In the genomic region with DNA sequence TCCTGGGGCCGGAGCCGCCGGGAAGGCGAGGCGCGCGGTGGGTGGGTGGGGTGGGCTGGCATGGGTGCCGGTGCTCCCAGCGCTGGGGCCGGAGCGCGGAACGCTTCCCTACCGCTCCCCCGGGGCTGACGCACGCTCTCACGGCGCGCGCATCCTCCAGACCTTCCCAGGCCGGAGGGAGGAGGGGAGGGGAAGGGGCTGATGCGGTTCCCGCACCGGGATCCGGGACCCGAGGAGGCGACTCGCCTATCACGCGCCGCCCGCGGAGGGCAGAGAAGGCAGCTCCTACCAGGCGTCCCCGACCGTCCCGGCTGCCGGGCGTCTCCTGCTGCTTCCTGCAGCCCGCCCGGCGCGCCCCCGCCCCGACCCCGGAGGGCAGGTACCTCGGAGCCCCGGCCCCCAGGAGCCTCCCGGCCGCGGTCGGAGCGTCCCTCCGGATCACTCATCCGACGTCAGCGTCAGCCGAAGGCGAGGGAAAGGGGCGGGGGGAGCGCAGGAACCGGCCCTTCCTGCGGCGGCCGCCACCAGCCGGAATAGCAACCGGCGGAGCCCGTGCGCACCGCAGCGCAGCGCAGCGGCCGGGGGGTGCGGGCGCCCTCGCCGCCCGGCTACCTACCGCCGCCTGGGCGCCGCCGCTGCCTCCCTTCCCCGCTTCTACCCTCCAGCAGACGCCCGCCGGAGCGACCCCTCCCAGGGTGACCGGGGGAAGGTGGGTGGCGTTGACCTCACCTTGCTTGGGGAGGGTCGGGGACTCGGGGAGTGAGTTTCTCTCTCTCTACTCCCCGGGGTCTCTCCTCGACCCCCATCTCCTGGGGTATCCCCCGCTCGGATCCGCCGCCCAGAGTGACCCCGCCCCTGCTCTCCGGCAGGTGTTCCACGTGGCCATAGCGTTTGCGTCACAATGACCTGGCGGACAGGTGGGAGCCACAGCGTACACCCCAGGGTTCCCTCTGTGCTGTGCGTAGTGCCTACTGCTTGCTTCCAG, we compare ENCODE assay signal across 1 cellular context.
A peak's percentile ranks its signal among the peaks of the same experiment; 100 is the strongest.
TF ChIP-seq lines count a peak whose summit lies in the region.

A gene (minus strand): TSS at position 457 of the 985 bp plus-strand sequence. CDS start 26,241 bp downstream, outside the sequence.

TF ChIP-seq in K562, 482 proteins besides CTCF, POLR2A, EP300 and RAD21 (continued from another document and continues in another):
- TF ChIP-seq, protein P1, sequence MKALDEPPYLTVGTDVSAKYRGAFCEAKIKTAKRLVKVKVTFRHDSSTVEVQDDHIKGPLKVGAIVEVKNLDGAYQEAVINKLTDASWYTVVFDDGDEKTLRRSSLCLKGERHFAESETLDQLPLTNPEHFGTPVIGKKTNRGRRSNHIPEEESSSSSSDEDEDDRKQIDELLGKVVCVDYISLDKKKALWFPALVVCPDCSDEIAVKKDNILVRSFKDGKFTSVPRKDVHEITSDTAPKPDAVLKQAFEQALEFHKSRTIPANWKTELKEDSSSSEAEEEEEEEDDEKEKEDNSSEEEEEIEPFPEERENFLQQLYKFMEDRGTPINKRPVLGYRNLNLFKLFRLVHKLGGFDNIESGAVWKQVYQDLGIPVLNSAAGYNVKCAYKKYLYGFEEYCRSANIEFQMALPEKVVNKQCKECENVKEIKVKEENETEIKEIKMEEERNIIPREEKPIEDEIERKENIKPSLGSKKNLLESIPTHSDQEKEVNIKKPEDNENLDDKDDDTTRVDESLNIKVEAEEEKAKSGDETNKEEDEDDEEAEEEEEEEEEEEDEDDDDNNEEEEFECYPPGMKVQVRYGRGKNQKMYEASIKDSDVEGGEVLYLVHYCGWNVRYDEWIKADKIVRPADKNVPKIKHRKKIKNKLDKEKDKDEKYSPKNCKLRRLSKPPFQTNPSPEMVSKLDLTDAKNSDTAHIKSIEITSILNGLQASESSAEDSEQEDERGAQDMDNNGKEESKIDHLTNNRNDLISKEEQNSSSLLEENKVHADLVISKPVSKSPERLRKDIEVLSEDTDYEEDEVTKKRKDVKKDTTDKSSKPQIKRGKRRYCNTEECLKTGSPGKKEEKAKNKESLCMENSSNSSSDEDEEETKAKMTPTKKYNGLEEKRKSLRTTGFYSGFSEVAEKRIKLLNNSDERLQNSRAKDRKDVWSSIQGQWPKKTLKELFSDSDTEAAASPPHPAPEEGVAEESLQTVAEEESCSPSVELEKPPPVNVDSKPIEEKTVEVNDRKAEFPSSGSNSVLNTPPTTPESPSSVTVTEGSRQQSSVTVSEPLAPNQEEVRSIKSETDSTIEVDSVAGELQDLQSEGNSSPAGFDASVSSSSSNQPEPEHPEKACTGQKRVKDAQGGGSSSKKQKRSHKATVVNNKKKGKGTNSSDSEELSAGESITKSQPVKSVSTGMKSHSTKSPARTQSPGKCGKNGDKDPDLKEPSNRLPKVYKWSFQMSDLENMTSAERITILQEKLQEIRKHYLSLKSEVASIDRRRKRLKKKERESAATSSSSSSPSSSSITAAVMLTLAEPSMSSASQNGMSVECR (CRISPR knock-in tag; IDR thresholded peaks at IDR 0.05), result no peak
- TF ChIP-seq SMAD3 (CRISPR knock-in tag; conservative IDR thresholded peaks at IDR 0.05), result no peak
- no peak; the same call in 1 of the 2 replicates for TF ChIP-seq NR1H2 (CRISPR knock-in tag; IDR thresholded peaks at IDR 0.05)
- TF ChIP-seq RB1 (IDR thresholded peaks at IDR 0.05; ENCODE audit: low read depth), result peak; percentile 72; the same call in 1 of the 2 replicates
- TF ChIP-seq ZNF347 (CRISPR knock-in tag; IDR thresholded peaks at IDR 0.05; ENCODE audit: low read depth), result no peak
- TF ChIP-seq, protein P2, sequence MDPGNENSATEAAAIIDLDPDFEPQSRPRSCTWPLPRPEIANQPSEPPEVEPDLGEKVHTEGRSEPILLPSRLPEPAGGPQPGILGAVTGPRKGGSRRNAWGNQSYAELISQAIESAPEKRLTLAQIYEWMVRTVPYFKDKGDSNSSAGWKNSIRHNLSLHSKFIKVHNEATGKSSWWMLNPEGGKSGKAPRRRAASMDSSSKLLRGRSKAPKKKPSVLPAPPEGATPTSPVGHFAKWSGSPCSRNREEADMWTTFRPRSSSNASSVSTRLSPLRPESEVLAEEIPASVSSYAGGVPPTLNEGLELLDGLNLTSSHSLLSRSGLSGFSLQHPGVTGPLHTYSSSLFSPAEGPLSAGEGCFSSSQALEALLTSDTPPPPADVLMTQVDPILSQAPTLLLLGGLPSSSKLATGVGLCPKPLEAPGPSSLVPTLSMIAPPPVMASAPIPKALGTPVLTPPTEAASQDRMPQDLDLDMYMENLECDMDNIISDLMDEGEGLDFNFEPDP (CRISPR knock-in tag; IDR thresholded peaks at IDR 0.05), result no peak
- no peak for TF ChIP-seq ADNP (tag; IDR thresholded peaks at IDR 0.05)
- TF ChIP-seq, protein P3, sequence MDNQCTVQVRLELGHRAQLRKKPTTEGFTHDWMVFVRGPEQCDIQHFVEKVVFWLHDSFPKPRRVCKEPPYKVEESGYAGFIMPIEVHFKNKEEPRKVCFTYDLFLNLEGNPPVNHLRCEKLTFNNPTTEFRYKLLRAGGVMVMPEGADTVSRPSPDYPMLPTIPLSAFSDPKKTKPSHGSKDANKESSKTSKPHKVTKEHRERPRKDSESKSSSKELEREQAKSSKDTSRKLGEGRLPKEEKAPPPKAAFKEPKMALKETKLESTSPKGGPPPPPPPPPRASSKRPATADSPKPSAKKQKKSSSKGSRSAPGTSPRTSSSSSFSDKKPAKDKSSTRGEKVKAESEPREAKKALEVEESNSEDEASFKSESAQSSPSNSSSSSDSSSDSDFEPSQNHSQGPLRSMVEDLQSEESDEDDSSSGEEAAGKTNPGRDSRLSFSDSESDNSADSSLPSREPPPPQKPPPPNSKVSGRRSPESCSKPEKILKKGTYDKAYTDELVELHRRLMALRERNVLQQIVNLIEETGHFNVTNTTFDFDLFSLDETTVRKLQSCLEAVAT (IDR thresholded peaks at IDR 0.05), result no peak
- TF ChIP-seq, protein P4, sequence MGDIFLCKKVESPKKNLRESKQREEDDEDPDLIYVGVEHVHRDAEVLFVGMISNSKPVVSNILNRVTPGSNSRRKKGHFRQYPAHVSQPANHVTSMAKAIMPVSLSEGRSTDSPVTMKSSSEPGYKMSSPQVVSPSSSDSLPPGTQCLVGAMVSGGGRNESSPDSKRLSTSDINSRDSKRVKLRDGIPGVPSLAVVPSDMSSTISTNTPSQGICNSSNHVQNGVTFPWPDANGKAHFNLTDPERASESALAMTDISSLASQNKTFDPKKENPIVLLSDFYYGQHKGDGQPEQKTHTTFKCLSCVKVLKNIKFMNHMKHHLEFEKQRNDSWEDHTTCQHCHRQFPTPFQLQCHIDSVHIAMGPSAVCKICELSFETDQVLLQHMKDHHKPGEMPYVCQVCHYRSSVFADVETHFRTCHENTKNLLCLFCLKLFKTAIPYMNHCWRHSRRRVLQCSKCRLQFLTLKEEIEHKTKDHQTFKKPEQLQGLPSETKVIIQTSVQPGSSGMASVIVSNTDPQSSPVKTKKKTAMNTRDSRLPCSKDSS (IDR thresholded peaks at IDR 0.05; ENCODE audit: low read depth, partially characterized antibody), result no peak
- TF ChIP-seq, protein P5, sequence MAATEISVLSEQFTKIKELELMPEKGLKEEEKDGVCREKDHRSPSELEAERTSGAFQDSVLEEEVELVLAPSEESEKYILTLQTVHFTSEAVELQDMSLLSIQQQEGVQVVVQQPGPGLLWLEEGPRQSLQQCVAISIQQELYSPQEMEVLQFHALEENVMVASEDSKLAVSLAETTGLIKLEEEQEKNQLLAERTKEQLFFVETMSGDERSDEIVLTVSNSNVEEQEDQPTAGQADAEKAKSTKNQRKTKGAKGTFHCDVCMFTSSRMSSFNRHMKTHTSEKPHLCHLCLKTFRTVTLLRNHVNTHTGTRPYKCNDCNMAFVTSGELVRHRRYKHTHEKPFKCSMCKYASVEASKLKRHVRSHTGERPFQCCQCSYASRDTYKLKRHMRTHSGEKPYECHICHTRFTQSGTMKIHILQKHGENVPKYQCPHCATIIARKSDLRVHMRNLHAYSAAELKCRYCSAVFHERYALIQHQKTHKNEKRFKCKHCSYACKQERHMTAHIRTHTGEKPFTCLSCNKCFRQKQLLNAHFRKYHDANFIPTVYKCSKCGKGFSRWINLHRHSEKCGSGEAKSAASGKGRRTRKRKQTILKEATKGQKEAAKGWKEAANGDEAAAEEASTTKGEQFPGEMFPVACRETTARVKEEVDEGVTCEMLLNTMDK (IDR thresholded peaks at IDR 0.05; ENCODE audit: borderline replicate concordance, insufficient read depth, low read depth, low read length, poor library complexity, severe bottlenecking), result peak; percentile 38
- TF ChIP-seq SOX6 (IDR thresholded peaks at IDR 0.05), result peak; percentile 23; the same call in 1 of the 2 replicates
- no peak for TF ChIP-seq RAD51 (IDR thresholded peaks at IDR 0.05; ENCODE audit: borderline replicate concordance, low read depth)
- no peak for TF ChIP-seq ZNF764 (CRISPR knock-in tag; IDR thresholded peaks at IDR 0.05; ENCODE audit: low read depth)
- TF ChIP-seq ZNF146 (CRISPR knock-in tag; IDR thresholded peaks at IDR 0.05; ENCODE audit: unreplicated experiment), result no peak
- TF ChIP-seq, protein P6, sequence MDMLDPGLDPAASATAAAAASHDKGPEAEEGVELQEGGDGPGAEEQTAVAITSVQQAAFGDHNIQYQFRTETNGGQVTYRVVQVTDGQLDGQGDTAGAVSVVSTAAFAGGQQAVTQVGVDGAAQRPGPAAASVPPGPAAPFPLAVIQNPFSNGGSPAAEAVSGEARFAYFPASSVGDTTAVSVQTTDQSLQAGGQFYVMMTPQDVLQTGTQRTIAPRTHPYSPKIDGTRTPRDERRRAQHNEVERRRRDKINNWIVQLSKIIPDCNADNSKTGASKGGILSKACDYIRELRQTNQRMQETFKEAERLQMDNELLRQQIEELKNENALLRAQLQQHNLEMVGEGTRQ (CRISPR knock-in tag; IDR thresholded peaks at IDR 0.05), result no peak
- no peak for TF ChIP-seq CBX5 (IDR thresholded peaks at IDR 0.05; ENCODE audit: borderline replicate concordance, low read depth)
- TF ChIP-seq, protein P7, sequence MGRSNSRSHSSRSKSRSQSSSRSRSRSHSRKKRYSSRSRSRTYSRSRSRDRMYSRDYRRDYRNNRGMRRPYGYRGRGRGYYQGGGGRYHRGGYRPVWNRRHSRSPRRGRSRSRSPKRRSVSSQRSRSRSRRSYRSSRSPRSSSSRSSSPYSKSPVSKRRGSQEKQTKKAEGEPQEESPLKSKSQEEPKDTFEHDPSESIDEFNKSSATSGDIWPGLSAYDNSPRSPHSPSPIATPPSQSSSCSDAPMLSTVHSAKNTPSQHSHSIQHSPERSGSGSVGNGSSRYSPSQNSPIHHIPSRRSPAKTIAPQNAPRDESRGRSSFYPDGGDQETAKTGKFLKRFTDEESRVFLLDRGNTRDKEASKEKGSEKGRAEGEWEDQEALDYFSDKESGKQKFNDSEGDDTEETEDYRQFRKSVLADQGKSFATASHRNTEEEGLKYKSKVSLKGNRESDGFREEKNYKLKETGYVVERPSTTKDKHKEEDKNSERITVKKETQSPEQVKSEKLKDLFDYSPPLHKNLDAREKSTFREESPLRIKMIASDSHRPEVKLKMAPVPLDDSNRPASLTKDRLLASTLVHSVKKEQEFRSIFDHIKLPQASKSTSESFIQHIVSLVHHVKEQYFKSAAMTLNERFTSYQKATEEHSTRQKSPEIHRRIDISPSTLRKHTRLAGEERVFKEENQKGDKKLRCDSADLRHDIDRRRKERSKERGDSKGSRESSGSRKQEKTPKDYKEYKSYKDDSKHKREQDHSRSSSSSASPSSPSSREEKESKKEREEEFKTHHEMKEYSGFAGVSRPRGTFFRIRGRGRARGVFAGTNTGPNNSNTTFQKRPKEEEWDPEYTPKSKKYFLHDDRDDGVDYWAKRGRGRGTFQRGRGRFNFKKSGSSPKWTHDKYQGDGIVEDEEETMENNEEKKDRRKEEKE (IDR thresholded peaks at IDR 0.05; ENCODE audit: borderline replicate concordance in 1 of 2, control insufficient read depth in 1 of 2, low read depth in 2 of 2, low read length in 1 of 2), result no peak
- TF ChIP-seq HNRNPUL1 (IDR thresholded peaks at IDR 0.05; ENCODE audit: low read length), result no peak
- TF ChIP-seq ZBTB17 (CRISPR knock-in tag; IDR thresholded peaks at IDR 0.05), result no peak
- peak; percentile 93 for TF ChIP-seq CXXC5 (CRISPR knock-in tag; IDR thresholded peaks at IDR 0.05)
- TF ChIP-seq SRSF9 (IDR thresholded peaks at IDR 0.05; ENCODE audit: borderline replicate concordance, low read depth, low read length), result no peak
- TF ChIP-seq TGIF2 (CRISPR knock-in tag; IDR thresholded peaks at IDR 0.05), result no peak
- no peak for TF ChIP-seq NCOA6 (IDR thresholded peaks at IDR 0.05)
- no peak for TF ChIP-seq TAF9B (IDR thresholded peaks at IDR 0.05; ENCODE audit: partially characterized antibody)
- no peak; the same call in 1 of the 2 replicates for TF ChIP-seq KAT7 (CRISPR knock-in tag; IDR thresholded peaks at IDR 0.05; ENCODE audit: borderline replicate concordance)
- TF ChIP-seq, protein P8, sequence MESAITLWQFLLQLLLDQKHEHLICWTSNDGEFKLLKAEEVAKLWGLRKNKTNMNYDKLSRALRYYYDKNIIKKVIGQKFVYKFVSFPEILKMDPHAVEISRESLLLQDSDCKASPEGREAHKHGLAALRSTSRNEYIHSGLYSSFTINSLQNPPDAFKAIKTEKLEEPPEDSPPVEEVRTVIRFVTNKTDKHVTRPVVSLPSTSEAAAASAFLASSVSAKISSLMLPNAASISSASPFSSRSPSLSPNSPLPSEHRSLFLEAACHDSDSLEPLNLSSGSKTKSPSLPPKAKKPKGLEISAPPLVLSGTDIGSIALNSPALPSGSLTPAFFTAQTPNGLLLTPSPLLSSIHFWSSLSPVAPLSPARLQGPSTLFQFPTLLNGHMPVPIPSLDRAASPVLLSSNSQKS (CRISPR knock-in tag; IDR thresholded peaks at IDR 0.05), result no peak
- no peak for TF ChIP-seq ARID2 (IDR thresholded peaks at IDR 0.05)
- TF ChIP-seq, protein P9, sequence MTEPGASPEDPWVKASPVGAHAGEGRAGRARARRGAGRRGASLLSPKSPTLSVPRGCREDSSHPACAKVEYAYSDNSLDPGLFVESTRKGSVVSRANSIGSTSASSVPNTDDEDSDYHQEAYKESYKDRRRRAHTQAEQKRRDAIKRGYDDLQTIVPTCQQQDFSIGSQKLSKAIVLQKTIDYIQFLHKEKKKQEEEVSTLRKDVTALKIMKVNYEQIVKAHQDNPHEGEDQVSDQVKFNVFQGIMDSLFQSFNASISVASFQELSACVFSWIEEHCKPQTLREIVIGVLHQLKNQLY (CRISPR knock-in tag; conservative IDR thresholded peaks at IDR 0.05), result no peak
- 0 out of 2 replicates have a peak, but pooled peaks have one; percentile 33 for TF ChIP-seq ERF (CRISPR knock-in tag; IDR thresholded peaks at IDR 0.05)
- TF ChIP-seq, protein P10, sequence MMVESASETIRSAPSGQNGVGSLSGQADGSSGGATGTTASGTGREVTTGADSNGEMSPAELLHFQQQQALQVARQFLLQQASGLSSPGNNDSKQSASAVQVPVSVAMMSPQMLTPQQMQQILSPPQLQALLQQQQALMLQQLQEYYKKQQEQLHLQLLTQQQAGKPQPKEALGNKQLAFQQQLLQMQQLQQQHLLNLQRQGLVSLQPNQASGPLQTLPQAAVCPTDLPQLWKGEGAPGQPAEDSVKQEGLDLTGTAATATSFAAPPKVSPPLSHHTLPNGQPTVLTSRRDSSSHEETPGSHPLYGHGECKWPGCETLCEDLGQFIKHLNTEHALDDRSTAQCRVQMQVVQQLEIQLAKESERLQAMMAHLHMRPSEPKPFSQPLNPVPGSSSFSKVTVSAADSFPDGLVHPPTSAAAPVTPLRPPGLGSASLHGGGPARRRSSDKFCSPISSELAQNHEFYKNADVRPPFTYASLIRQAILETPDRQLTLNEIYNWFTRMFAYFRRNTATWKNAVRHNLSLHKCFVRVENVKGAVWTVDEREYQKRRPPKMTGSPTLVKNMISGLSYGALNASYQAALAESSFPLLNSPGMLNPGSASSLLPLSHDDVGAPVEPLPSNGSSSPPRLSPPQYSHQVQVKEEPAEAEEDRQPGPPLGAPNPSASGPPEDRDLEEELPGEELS (CRISPR knock-in tag; IDR thresholded peaks at IDR 0.05; ENCODE audit: borderline replicate concordance), result no peak
- TF ChIP-seq ZNF75A (CRISPR knock-in tag; IDR thresholded peaks at IDR 0.05), result no peak
- TF ChIP-seq ZNF707 (CRISPR knock-in tag; conservative IDR thresholded peaks at IDR 0.05), result no peak
- peak; percentile 79 for TF ChIP-seq GABPB1 (CRISPR knock-in tag; IDR thresholded peaks at IDR 0.05)
